14 cellular contexts compared by ENCODE assay signal in the genomic region with DNA sequence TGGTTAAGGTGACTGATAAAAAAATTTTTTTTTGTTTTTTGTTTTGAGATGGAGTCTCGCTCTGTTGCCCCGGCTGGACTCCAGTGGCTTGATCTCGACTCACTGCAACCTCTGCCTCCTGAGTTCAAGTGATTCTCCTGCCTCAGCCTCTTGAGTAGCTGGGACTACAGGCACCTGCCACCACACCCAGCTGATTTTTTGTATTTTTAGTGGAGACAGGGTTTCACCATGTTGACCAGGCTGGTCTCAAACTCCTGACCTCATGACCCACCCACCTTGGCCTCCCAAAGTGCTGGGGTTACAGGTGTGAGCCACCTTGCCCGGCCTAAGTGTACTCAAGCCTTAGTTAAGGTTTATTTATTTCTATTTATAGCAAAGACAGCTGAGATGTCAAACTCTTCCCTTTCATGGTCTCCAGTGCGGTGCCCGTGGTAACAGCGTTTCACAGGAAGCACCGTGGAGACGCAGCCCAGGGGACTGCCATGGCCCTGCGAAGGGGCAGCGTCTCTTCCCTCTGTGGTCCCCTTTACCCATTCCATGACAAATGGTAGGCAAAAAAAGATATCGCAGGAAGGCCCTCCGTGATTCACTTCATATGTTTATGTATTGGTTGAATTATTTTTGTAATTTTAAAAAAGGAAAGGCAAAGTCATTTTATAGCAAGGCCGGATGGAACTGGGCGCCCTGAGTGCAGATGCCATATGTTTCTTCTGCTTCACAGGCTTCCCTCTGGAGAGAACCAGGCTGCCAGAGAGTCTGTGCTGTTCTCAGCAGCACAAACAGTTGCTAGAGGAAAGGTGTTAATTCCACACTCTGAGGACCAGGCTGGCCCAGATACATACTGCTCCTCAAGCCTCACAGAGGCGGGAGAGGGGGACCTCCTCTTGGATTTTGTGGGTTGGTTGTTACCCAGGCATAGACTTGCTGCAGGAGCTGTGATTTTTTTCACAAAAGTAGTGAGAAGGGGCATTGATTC. TPM values are rescaled to one million over a fixed set of nuclear protein-coding genes. Genes with fewer than 3 reads are reported as not detected.
DNase-seq lines count a peak whose midpoint lies in the region; ATAC-seq and TF ChIP-seq lines count a peak whose summit lies in the region.
"Had no signal": no experiment of that assay in that cellular context is flagged by ENCODE, and none has a peak within 500 bp of the region (broad histone marks: within the 10 kb centered on the region; RNA-seq: fewer than 3 reads in every experiment).

No MANE protein-coding gene starts in this region.

- no peaks in the 10 kb centered on the region for H3K27me3 ChIP-seq in stomach
- H3K27me3 ChIP-seq: hepatocyte, pancreas had no signal

- ATAC-seq in activated naive CD8-positive, alpha-beta T cell treated with anti-CD3 and anti-CD28 coated beads, Interleukin-2, amount 50 U/mL, for 24 hours = no peak
- no peak for ATAC-seq in T-helper 17 cell

- TF ChIP-seq EP300 in stomach (IDR thresholded peaks at IDR 0.05) = no peak

- in situ Hi-C loops in KBM-7 (cut with MboI; ENCODE audit: low pct_unique_long_range_greater_than_20kb, low sequenced_read_pairs) = no loop called here

- WGBS in stomach, 5 donors = 79 to 86% (median 84%) methylated on average over 16 of the region's 16 CpGs

- H3K27ac Mint-ChIP-seq in activated naive CD8-positive, alpha-beta T cell = peak overlapping the region; percentile 79
- H3K27ac Mint-ChIP-seq in activated naive CD8-positive, alpha-beta T cell treated with anti-CD3 and anti-CD28 coated beads, Interleukin-2, amount 50 U/mL, for 24 hours = no peak overlapping the region
- peak overlapping the region; percentile 75 for H3K27ac Mint-ChIP-seq in T-helper 17 cell
- peak overlapping the region; percentile 61 for H3K27ac Mint-ChIP-seq in endothelial cell (ENCODE audit: unreplicated experiment)

- TF ChIP-seq CTCF in endothelial cell (IDR thresholded peaks at IDR 0.05; ENCODE audit: unreplicated experiment) = no peak
- TF ChIP-seq CTCF in stomach (IDR thresholded peaks at IDR 0.05) = no peak

- H3K4me1 Mint-ChIP-seq in activated naive CD8-positive, alpha-beta T cell (ENCODE audit: low read depth) = peaks cover 24% of the 10 kb centered on the region
- H3K4me1 Mint-ChIP-seq in activated naive CD8-positive, alpha-beta T cell treated with anti-CD3 and anti-CD28 coated beads, Interleukin-2, amount 50 U/mL, for 24 hours = peaks cover 14% of the 10 kb centered on the region
- H3K4me1 Mint-ChIP-seq in T-helper 17 cell (peaks cover 8% of the 10 kb centered on the region), endothelial cell (ENCODE audit: unreplicated experiment) (peaks cover 6% of the 10 kb centered on the region)

- no peak for DNase-seq in activated naive CD8-positive, alpha-beta T cell treated with anti-CD3 and anti-CD28 coated beads, Interleukin-2, amount 50 U/mL, for 24 hours
- DNase-seq in T-helper 17 cell = no peak
- no peak for DNase-seq in endothelial cell (ENCODE audit: low spot score)
- no peak for DNase-seq in stomach
- DNase-seq in KBM-7 = no peak
- DNase-seq in NCI-H187 treated with DMSO at 0.1 percent for 48 hours (lab: John Stamatoyannopoulos, UW) = no peak
- no peak for DNase-seq in NCI-H748 (lab: John Stamatoyannopoulos, UW; ENCODE audit: unreplicated experiment)
- DNase-seq: activated T-cell treated with anti-CD3 and anti-CD28 coated beads, Interleukin-2, amount 50 U/mL, for 48 hours; erythroblast; NCI-H69; pancreas had no signal

- H3K27ac ChIP-seq in stomach = peak overlapping the region in 3 of 5 donors; percentile 33 to 53 (median 52)
- H3K27ac ChIP-seq: hepatocyte, pancreas, VCaP had no signal

- no peaks in the 10 kb centered on the region for H3K9me3 Mint-ChIP-seq in activated naive CD8-positive, alpha-beta T cell (ENCODE audit: low read depth)
- no peaks in the 10 kb centered on the region for H3K9me3 Mint-ChIP-seq in activated naive CD8-positive, alpha-beta T cell treated with anti-CD3 and anti-CD28 coated beads, Interleukin-2, amount 50 U/mL, for 24 hours
- no peaks in the 10 kb centered on the region for H3K9me3 Mint-ChIP-seq in endothelial cell (ENCODE audit: unreplicated experiment)

- H3K27me3 Mint-ChIP-seq in activated naive CD8-positive, alpha-beta T cell = no peaks in the 10 kb centered on the region
- H3K27me3 Mint-ChIP-seq in activated naive CD8-positive, alpha-beta T cell treated with anti-CD3 and anti-CD28 coated beads, Interleukin-2, amount 50 U/mL, for 24 hours = no peaks in the 10 kb centered on the region
- H3K27me3 Mint-ChIP-seq in T-helper 17 cell (no peaks in the 10 kb centered on the region), endothelial cell (ENCODE audit: unreplicated experiment) (peaks cover 8% of the 10 kb centered on the region)

- H3K4me3 ChIP-seq in stomach = no peak overlapping the region
- H3K4me3 ChIP-seq: hepatocyte, pancreas had no signal

- H3K4me3 Mint-ChIP-seq in activated naive CD8-positive, alpha-beta T cell = no peak overlapping the region
- H3K4me3 Mint-ChIP-seq in activated naive CD8-positive, alpha-beta T cell treated with anti-CD3 and anti-CD28 coated beads, Interleukin-2, amount 50 U/mL, for 24 hours = no peak overlapping the region
- H3K4me3 Mint-ChIP-seq in T-helper 17 cell (no peak overlapping the region), endothelial cell (ENCODE audit: unreplicated experiment) (peak overlapping the region; percentile 15)

- intact Hi-C loops in stomach (cut with DNase I; ENCODE audit: low total_unique reads) = no loop called here

- peaks cover 10 to 37% (median 32%) of the 10 kb centered on the region in 4 donors for H3K4me1 ChIP-seq in stomach

- H3K36me3 ChIP-seq in stomach = peaks cover 23 to 66% (median 59%) of the 10 kb centered on the region in 4 donors

- H3K36me3 Mint-ChIP-seq in activated naive CD8-positive, alpha-beta T cell = peaks cover 11% of the 10 kb centered on the region
- peaks cover 47% of the 10 kb centered on the region for H3K36me3 Mint-ChIP-seq in activated naive CD8-positive, alpha-beta T cell treated with anti-CD3 and anti-CD28 coated beads, Interleukin-2, amount 50 U/mL, for 24 hours (ENCODE audit: low read depth)
- H3K36me3 Mint-ChIP-seq in T-helper 17 cell (ENCODE audit: low read depth) = peaks cover 6% of the 10 kb centered on the region
- peaks cover 29% of the 10 kb centered on the region for H3K36me3 Mint-ChIP-seq in endothelial cell (ENCODE audit: low read depth, unreplicated experiment)

- TF ChIP-seq POLR2A in stomach (IDR thresholded peaks at IDR 0.05) = no peak

- H3K9me3 ChIP-seq in T-helper 17 cell (ENCODE audit: control insufficient read depth, low read length, poor library complexity, severe bottlenecking) (no peaks in the 10 kb centered on the region), stomach (no peaks in the 10 kb centered on the region)
- H3K9me3 ChIP-seq: pancreas had no signal

RNA-seq across cellular contexts. Expression of a gene that starts 29.2 kb away (rescaled TPM):
- total RNA-seq in T-helper 17 cell = 10 to 100 TPM; 49.3 to 51.8 TPM
- 35.3 TPM for total RNA-seq in endothelial cell (ENCODE audit: unreplicated experiment)
- total RNA-seq in stomach = 100 to 1,000 TPM in 1 of 5 donors, 10 to 100 TPM in 4; 14.8 to 130 (median 38.5) TPM
- polyA plus RNA-seq in stomach = 10 to 100 TPM; 16.1 to 21.1 (median 16.5) TPM
